22 cellular contexts compared by ENCODE assay signal in the genomic region with DNA sequence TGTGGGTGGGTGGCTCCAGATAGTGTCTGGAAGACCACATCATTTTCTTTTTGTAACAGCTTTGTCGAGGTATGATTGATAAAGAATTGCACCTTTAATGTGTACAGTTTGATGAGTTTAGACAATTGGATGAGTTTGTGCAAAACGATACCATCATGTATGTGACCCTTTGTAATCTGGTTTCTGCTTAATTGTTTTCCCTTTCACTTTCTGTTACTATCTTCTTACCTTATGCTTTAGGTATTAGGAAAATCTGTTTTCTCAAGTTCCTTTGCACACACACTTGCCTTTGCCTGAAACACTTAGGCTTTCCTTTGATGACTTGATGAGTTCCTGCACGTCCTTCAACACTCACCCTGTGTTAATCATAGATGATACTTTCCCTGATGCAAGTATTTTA. TPM values are rescaled to one million over a fixed set of nuclear protein-coding genes. Genes with fewer than 3 reads are reported as not detected.
"Had no signal": no experiment of that assay in that cellular context is flagged by ENCODE, and none has a peak within 500 bp of the region (broad histone marks: within the 10 kb centered on the region; RNA-seq: fewer than 3 reads in every experiment).

No MANE protein-coding gene starts in this region.

- DNase-seq: cortex of kidney; effector memory CD4-positive, alpha-beta T cell; immature natural killer cell; left ventricle myocardium inferior; lower lobe of right lung; mesenchymal stem cell; midbrain; occipital lobe; pancreas; right cardiac atrium; small intestine; stimulated activated CD4-positive, alpha-beta T cell treated with anti-CD3 and anti-CD28 coated beads, Interleukin-12 subunit alpha, Interleukin-12 subunit beta, amount 100 ng/mL, for 4 hours; stimulated activated naive CD4-positive, alpha-beta T cell treated with Interleukin-2 at 50 U/mL for 16 hours; thyroid gland had no signal

- H3K9me3 Mint-ChIP-seq: natural killer cell treated with Interleukin-12 subunit alpha and Interleukin-12 subunit beta and Interleukin-15 and Interleukin-18, amount 100 ng/mL, for 72 hours; type B pancreatic cell had no signal

- H3K36me3 Mint-ChIP-seq: immature natural killer cell; natural killer cell treated with Interleukin-12 subunit alpha and Interleukin-12 subunit beta and Interleukin-15 and Interleukin-18, amount 100 ng/mL, for 72 hours; type B pancreatic cell had no signal

- H3K27me3 ChIP-seq: esophagus muscularis mucosa, pancreas, thyroid gland had no signal

- H3K4me3 Mint-ChIP-seq: immature natural killer cell; natural killer cell treated with Interleukin-12 subunit alpha and Interleukin-12 subunit beta and Interleukin-15 and Interleukin-18, amount 100 ng/mL, for 72 hours; type B pancreatic cell had no signal

- H3K4me1 Mint-ChIP-seq: immature natural killer cell had no signal

- H3K27ac Mint-ChIP-seq: immature natural killer cell; natural killer cell treated with Interleukin-12 subunit alpha and Interleukin-12 subunit beta and Interleukin-15 and Interleukin-18, amount 100 ng/mL, for 72 hours; progenitor cell of endocrine pancreas; type B pancreatic cell had no signal

- ATAC-seq: lower lobe of right lung; natural killer cell treated with Interleukin-12 subunit alpha and Interleukin-12 subunit beta and Interleukin-15 and Interleukin-18, amount 100 ng/mL, for 72 hours; pancreas; right cardiac atrium had no signal

- H3K27me3 Mint-ChIP-seq: progenitor cell of endocrine pancreas had no signal

- H3K4me3 ChIP-seq: esophagus muscularis mucosa, left ventricle myocardium inferior, lower lobe of right lung, pancreas, thyroid gland had no signal

- H3K36me3 ChIP-seq: esophagus muscularis mucosa, left ventricle myocardium inferior, lower lobe of right lung, pancreas, thyroid gland had no signal

- FAIRE-seq: endometrium, keratinocyte, pancreas, small intestine, urothelium cell line had no signal

RNA-seq across cellular contexts. Expression of a gene that starts 6.8 kb away (rescaled TPM):
- total RNA-seq: esophagus muscularis mucosa; fibroblast of villous mesenchyme; left ventricle myocardium inferior; lower lobe of right lung; natural killer cell treated with Interleukin-12 subunit alpha and Interleukin-12 subunit beta and Interleukin-15 and Interleukin-18, amount 100 ng/mL, for 72 hours; occipital lobe; pancreas; progenitor cell of endocrine pancreas; right cardiac atrium; thyroid gland had no signal

RNA-seq across cellular contexts. Expression of a gene that starts 32.2 kb away (rescaled TPM):
- total RNA-seq: esophagus muscularis mucosa; fibroblast of villous mesenchyme; left ventricle myocardium inferior; lower lobe of right lung; natural killer cell treated with Interleukin-12 subunit alpha and Interleukin-12 subunit beta and Interleukin-15 and Interleukin-18, amount 100 ng/mL, for 72 hours; occipital lobe; pancreas; progenitor cell of endocrine pancreas; right cardiac atrium; thyroid gland had no signal

RNA-seq across cellular contexts. Expression of a gene that starts 41.5 kb away (rescaled TPM):
- total RNA-seq: esophagus muscularis mucosa; fibroblast of villous mesenchyme; left ventricle myocardium inferior; lower lobe of right lung; natural killer cell treated with Interleukin-12 subunit alpha and Interleukin-12 subunit beta and Interleukin-15 and Interleukin-18, amount 100 ng/mL, for 72 hours; occipital lobe; pancreas; progenitor cell of endocrine pancreas; right cardiac atrium; thyroid gland had no signal

RNA-seq across cellular contexts. Expression of a gene that starts 57.7 kb away (rescaled TPM):
- total RNA-seq: esophagus muscularis mucosa; fibroblast of villous mesenchyme; left ventricle myocardium inferior; lower lobe of right lung; natural killer cell treated with Interleukin-12 subunit alpha and Interleukin-12 subunit beta and Interleukin-15 and Interleukin-18, amount 100 ng/mL, for 72 hours; occipital lobe; pancreas; progenitor cell of endocrine pancreas; right cardiac atrium; thyroid gland had no signal
